9 cellular contexts compared by ENCODE assay signal in genomic region chr1:32468791-32469190, GRCh38. TPM values are rescaled to one million over a fixed set of nuclear protein-coding genes. Genes with fewer than 3 reads are reported as not detected.
"Had no signal": no experiment of that assay in that cellular context is flagged by ENCODE, and none has a peak within 500 bp of the region (broad histone marks: within the 10 kb centered on the region; RNA-seq: fewer than 3 reads in every experiment).

No MANE protein-coding gene starts in this region.

- H3K27ac Mint-ChIP-seq: GM23338, H9, HFFc6 had no signal

- H3K9me3 Mint-ChIP-seq: GM23338, H9, HFFc6 had no signal

- H3K27ac ChIP-seq: GM23248 had no signal

- DNase-seq: GM23248, GOT3, H7, H9, HCEC 1CT, HFFc6 had no signal

- H3K9me3 ChIP-seq: HAP-1 had no signal

- H3K4me3 ChIP-seq: GM23248, GM23338, HAP-1 had no signal

- H2AFZ ChIP-seq: GM23248, GM23338 had no signal

- H3K4me2 ChIP-seq: GM23338 had no signal

- H3K4me3 Mint-ChIP-seq: GM23338, H9, HFFc6 had no signal

- ATAC-seq: GM23338, HCT116 had no signal

- H3K36me3 ChIP-seq: HAP-1 had no signal

- H3K9ac ChIP-seq: GM23248 had no signal

RNA-seq across cellular contexts. Expression of gene ZBTB8B, which starts 3.9 kb away (rescaled TPM):
- total RNA-seq: GM23248, HFFc6 had no signal
- polyA plus RNA-seq: GM23248 had no signal
